ENCODE assay signal across 8 cellular contexts in the genomic region with DNA sequence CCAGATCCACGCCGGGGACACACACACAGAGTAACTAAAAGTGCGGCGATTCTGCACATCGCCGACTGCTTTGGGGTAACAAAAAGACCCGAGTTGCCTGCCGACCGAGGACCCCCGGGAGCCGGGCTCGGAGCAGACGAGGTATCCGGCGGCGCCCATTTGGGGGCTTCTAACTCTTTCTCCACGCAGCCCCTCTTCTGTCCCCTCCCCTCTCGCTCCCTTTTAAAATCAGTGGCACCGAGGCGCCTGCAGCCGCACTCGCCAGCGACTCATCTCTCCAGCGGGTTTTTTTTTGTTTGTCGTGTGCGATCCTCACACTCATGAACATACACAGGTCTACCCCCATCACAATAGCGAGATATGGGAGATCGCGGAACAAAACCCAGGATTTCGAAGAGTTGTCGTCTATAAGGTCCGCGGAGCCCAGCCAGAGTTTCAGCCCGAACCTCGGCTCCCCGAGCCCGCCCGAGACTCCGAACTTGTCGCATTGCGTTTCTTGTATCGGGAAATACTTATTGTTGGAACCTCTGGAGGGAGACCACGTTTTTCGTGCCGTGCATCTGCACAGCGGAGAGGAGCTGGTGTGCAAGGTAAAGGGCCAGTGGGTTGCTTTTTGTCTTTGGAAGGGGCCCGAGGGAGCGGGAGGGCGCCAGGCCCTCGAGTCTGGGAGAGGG. TPM values are rescaled to one million over a fixed set of nuclear protein-coding genes. Genes with fewer than 3 reads are reported as not detected.
DNase-seq lines count a peak whose midpoint lies in the region; ATAC-seq and TF ChIP-seq lines count a peak whose summit lies in the region.

No MANE protein-coding gene starts in this region.

- H3K9me3 Mint-ChIP-seq in CD14-positive monocyte = peaks cover 0 to 27% (median 14%) of the 10 kb centered on the region in 7 donors

- H3K27ac ChIP-seq in HL-60 (replicated peaks) (no peak overlapping the region), duodenal mucosa (ENCODE audit: low read depth, low read length) (peak overlapping the region; percentile 68), thymus (ENCODE audit: low read depth) (peak overlapping the region; percentile 92)

- 1% methylated on average over 50 of the region's 50 CpGs for WGBS in thymus

- TF ChIP-seq CTCF in CD14-positive monocyte (IDR thresholded peaks at IDR 0.05) (no peak), HL-60 (IDR thresholded peaks at IDR 0.05; ENCODE audit: insufficient read depth, low read length) (no peak), WI38 (IDR thresholded peaks at IDR 0.05; ENCODE audit: low read depth, low read length) (no peak), mucosa of descending colon (IDR thresholded peaks at IDR 0.05) (no peak)

- H3K9me3 ChIP-seq in duodenal mucosa (ENCODE audit: control insufficient read depth in 1 of 2, low read length in 2 of 2) (no peaks in the 10 kb centered on the region), mucosa of descending colon (no peaks in the 10 kb centered on the region), thymus (ENCODE audit: control insufficient read depth) (no peaks in the 10 kb centered on the region)

- H3K27ac Mint-ChIP-seq in CD14-positive monocyte = peak overlapping the region in 3 of 7 donors; percentile 51 to 83 (median 65)

- H3K4me1 ChIP-seq in duodenal mucosa (ENCODE audit: control insufficient read depth in 1 of 2, insufficient read depth in 2 of 2, low read length in 2 of 2) (peaks cover 18 to 38% of the 10 kb centered on the region in 2 donors), mucosa of descending colon (ENCODE audit: low read depth) (peaks cover 2% of the 10 kb centered on the region), thymus (ENCODE audit: control insufficient read depth, insufficient read depth, low read length) (peaks cover 21% of the 10 kb centered on the region)

- peaks cover 15 to 19% of the 10 kb centered on the region in 2 donors for H3K36me3 Mint-ChIP-seq in CD14-positive monocyte

- H3K27me3 Mint-ChIP-seq in CD14-positive monocyte (ENCODE audit: low read depth in 3 of 3) = peaks cover 48 to 75% (median 64%) of the 10 kb centered on the region in 3 donors

- peaks cover 62% of the 10 kb centered on the region for H3K4me1 Mint-ChIP-seq in CD14-positive monocyte

- H3K9ac ChIP-seq in duodenal mucosa (ENCODE audit: low read depth in 1 of 2, low read length in 2 of 2) = peak overlapping the region; percentile 61 to 85

- no peak for DNase-seq in CD14-positive monocyte (ENCODE audit: low spot score)
- DNase-seq in HL-60 (ENCODE audit: low read depth in 1 of 2, low spot score in 1 of 2) = no peak
- peak in 2 of 3 donors; percentile 28 to 54 for DNase-seq in mucosa of descending colon
- no peak for DNase-seq in mesenteric fat pad (ENCODE audit: low spot score)

- H3K36me3 ChIP-seq in duodenal mucosa (ENCODE audit: control insufficient read depth in 1 of 2, insufficient read depth in 2 of 2, low read length in 2 of 2) (no peaks in the 10 kb centered on the region), mucosa of descending colon (ENCODE audit: low read depth) (no peaks in the 10 kb centered on the region), thymus (ENCODE audit: control insufficient read depth, insufficient read depth) (peaks cover under 1% of the 10 kb centered on the region)

- H3K27me3 ChIP-seq in HL-60 (ENCODE audit: insufficient read depth, poor library complexity, severe bottlenecking) = peaks cover 26% of the 10 kb centered on the region
- H3K27me3 ChIP-seq in duodenal mucosa (ENCODE audit: control insufficient read depth in 1 of 2, insufficient read depth in 2 of 2, low read length in 2 of 2) = no peaks in the 10 kb centered on the region
- H3K27me3 ChIP-seq in thymus (ENCODE audit: control insufficient read depth, insufficient read depth) = no peaks in the 10 kb centered on the region

- H3K4me3 ChIP-seq in HL-60 (replicated peaks; ENCODE audit: insufficient read depth, low read length) (peak overlapping the region; percentile 58), WI38 (ENCODE audit: low read depth, low read length) (peak overlapping the region; percentile 71), duodenal mucosa (ENCODE audit: low read depth in 1 of 2, low read length in 2 of 2) (peak overlapping the region; percentile 72 to 85), mucosa of descending colon (peak overlapping the region; percentile 26), thymus (ENCODE audit: low read length) (peak overlapping the region; percentile 92)

- no peak for ATAC-seq in mucosa of descending colon
- ATAC-seq in HG03439 (IDR thresholded peaks at IDR 0.05; ENCODE audit: unreplicated experiment) = no peak

- intact Hi-C loops in CD14-positive monocyte (cut with micrococcal nuclease) (loop anchor here in 1 of 2 donors (10.0 kb wide), 1 partner anchor 273 kb away; no protein-coding TSS in a partner anchor), mucosa of descending colon (cut with DNase I, micrococcal nuclease) (loop anchor here in 1 of 2 donors (10.0 kb wide), 1 partner anchor 853 kb away; no protein-coding TSS in a partner anchor)

- H3K4me3 Mint-ChIP-seq in CD14-positive monocyte = peak overlapping the region; percentile 97 to 98

RNA-seq across cellular contexts. Expression of a gene that starts 1.4 kb away (rescaled TPM):
- polyA plus RNA-seq in CD14-positive monocyte (under 1 TPM; 0.29 to 0.51 TPM), thymus (69.8 TPM)
- total RNA-seq in mucosa of descending colon (10 to 100 TPM in 1 of 3 donors, 1 to 10 TPM in 2; 4.9 to 28.3 (median 6.8) TPM), mesenteric fat pad (43.8 TPM)

Comparison
In these comparisons a context has a peak if more than half of its experiments do, and no peak if none do; other contexts are left out.
1. DNase-seq: peak in mucosa of descending colon (2 of 3); none in CD14-positive monocyte (single experiment), HL-60 (0 of 2) and mesenteric fat pad (single experiment).
2. H3K4me3 ChIP-seq: peak in every context shown above with its lines; median percentile 92 in thymus; 78 in duodenal mucosa; 71 in WI38; 58 in HL-60; 26 in mucosa of descending colon.